ENCODE assay signal across 22 cellular contexts in genomic region chr9:83691492-83691891, GRCh38. TPM values are rescaled to one million over a fixed set of nuclear protein-coding genes. Genes with fewer than 3 reads are reported as not detected.
DNase-seq lines count a peak whose midpoint lies in the region; ATAC-seq, FAIRE-seq and TF ChIP-seq lines count a peak whose summit lies in the region.
"Had no signal": no experiment of that assay in that cellular context is flagged by ENCODE, and none has a peak within 500 bp of the region (broad histone marks: within the 10 kb centered on the region; RNA-seq: fewer than 3 reads in every experiment).

No MANE protein-coding gene starts in this region.

- no peaks in the 10 kb centered on the region for H3K9me3 ChIP-seq in CD8-positive, alpha-beta T cell (ENCODE audit: low read length)
- H3K9me3 ChIP-seq in OCI-LY7 (ENCODE audit: low read length) (peaks cover 10% of the 10 kb centered on the region; the same call in 1 of the 2 replicates), K562 (replicated peaks; ENCODE audit: control insufficient read depth, insufficient read depth, low read depth, low read length) (no peaks in the 10 kb centered on the region), gastroesophageal sphincter (no peaks in the 10 kb centered on the region)

- peaks cover 45% of the 10 kb centered on the region for H3K4me1 ChIP-seq in CD8-positive, alpha-beta T cell (ENCODE audit: insufficient read depth, low read length)
- H3K4me1 ChIP-seq in OCI-LY7 (ENCODE audit: insufficient read depth, low read length, poor library complexity, severe bottlenecking) (peaks cover 87% of the 10 kb centered on the region), K562 (replicated peaks in 1 of 2; ENCODE audit: control insufficient read depth in 2 of 2, insufficient read depth in 2 of 2, low read length in 2 of 2) (no peaks in the 10 kb centered on the region; a peak in 1 of 5 replicates), gastroesophageal sphincter (peaks cover 3 to 79% (median 3%) of the 10 kb centered on the region in 3 donors)

- no peak for TF ChIP-seq POLR2A in K562 (conservative IDR thresholded peaks at IDR 0.05)
- TF ChIP-seq POLR2A in gastroesophageal sphincter (IDR thresholded peaks at IDR 0.05), result no peak

- peak overlapping the region; percentile 0 for H3K4me3 Mint-ChIP-seq in CD8-positive, alpha-beta T cell
- peak overlapping the region in 9 of 10 donors; percentile 0 to 64 (median 10) for H3K4me3 Mint-ChIP-seq in naive thymus-derived CD8-positive, alpha-beta T cell
- H3K4me3 Mint-ChIP-seq: HFFc6 had no signal

- H3K9me2 ChIP-seq in OCI-LY7 (ENCODE audit: insufficient read depth, low read length), result no peaks in the 10 kb centered on the region

- no peak for TF ChIP-seq RAD21 in K562 (CRISPR knock-in tag; conservative IDR thresholded peaks at IDR 0.05 in 1 of 2, IDR thresholded peaks at IDR 0.05 in 1 of 2)

- no peak overlapping the region for H3K4me3 ChIP-seq in CD8-positive, alpha-beta T cell (ENCODE audit: low read depth, low read length)
- H3K4me3 ChIP-seq in OCI-LY7 (ENCODE audit: low read depth, low read length, poor library complexity, severe bottlenecking) (no peak overlapping the region), K562 (no peak overlapping the region), gastroesophageal sphincter (no peak overlapping the region)

- POLR2A ChIA-PET in CD8-positive, alpha-beta T cell (lab: Charles Lee), result interaction anchor here (0.6 kb wide), 1 partner anchor 125 kb away, joined by 3 read pairs; no protein-coding TSS in a partner anchor
- POLR2A ChIA-PET in OCI-LY7 (lab: Charles Lee), result interaction anchor here (0.6 to 3.5 kb wide), 8 partner anchors 8 to 230 kb away, joined by 3 to 11 read pairs (median 3); partner anchors contain the start of genes KIF27 and UBQLN1
- POLR2A ChIA-PET in K562 (lab: Yijun Ruan, JAX), result interaction anchor here (1.0 to 2.2 kb wide), 2 partner anchors 17 to 25 kb away, joined by 4 to 9 read pairs; partner anchors contain the start of gene UBQLN1
- POLR2A ChIA-PET in naive thymus-derived CD8-positive, alpha-beta T cell (lab: Charles Lee), result no interaction called here

- H3K9me1 ChIP-seq in K562 (ENCODE audit: control insufficient read depth, insufficient read depth, low read length), result no peaks in the 10 kb centered on the region

- no peaks in the 10 kb centered on the region for H3K27me3 ChIP-seq in CD8-positive, alpha-beta T cell (ENCODE audit: insufficient read depth, low read length)
- H3K27me3 ChIP-seq in K562 (ENCODE audit: control insufficient read depth in 2 of 2, insufficient read depth in 2 of 2, low read length in 2 of 2), result no peaks in the 10 kb centered on the region
- H3K27me3 ChIP-seq in gastroesophageal sphincter, result no peaks in the 10 kb centered on the region

- CTCF ChIA-PET in CD8-positive, alpha-beta T cell (lab: Charles Lee), result interaction anchor here (1.1 to 1.6 kb wide), 2 partner anchors 16 to 43 kb away, joined by 3 to 7 read pairs; partner anchors contain the start of gene UBQLN1
- CTCF ChIA-PET in OCI-LY7 (lab: Charles Lee; ENCODE audit: unreplicated experiment) (no interaction called here), K562 (lab: Yijun Ruan, JAX; ENCODE audit: low intra/inter-chr PET ratio) (no interaction called here)

- TF ChIP-seq EP300 in K562 (IDR thresholded peaks at IDR 0.05; ENCODE audit: low read length) (no peak), gastroesophageal sphincter (IDR thresholded peaks at IDR 0.05) (no peak)

- 81% methylated on average over 3 of the region's 3 CpGs for WGBS in K562 (ENCODE audit: insufficient coverage, low coverage, missing lambda C conversion rate)
- WGBS in gastroesophageal sphincter (ENCODE audit: low coverage in 1 of 2), 2 donors, result 77 to 87% methylated on average over 3 of the region's 3 CpGs

- H3K4me2 ChIP-seq in OCI-LY7 (ENCODE audit: low read length), result 0 out of 2 replicates have a peak overlapping the region, but pooled peaks have one; percentile 4
- H3K4me2 ChIP-seq in K562 (ENCODE audit: insufficient read depth, low read length), result no peak overlapping the region

- no peak overlapping the region for H3K27ac ChIP-seq in CD8-positive, alpha-beta T cell (ENCODE audit: low read depth, low read length)
- H3K27ac ChIP-seq in OCI-LY7 (ENCODE audit: low read depth, low read length, poor library complexity, severe bottlenecking) (no peak overlapping the region), K562 (ENCODE audit: extremely low read depth, low read depth, low read length) (no peak overlapping the region), gastroesophageal sphincter (no peak overlapping the region)
- H3K27ac ChIP-seq: HL-60 had no signal

- peaks cover 81% of the 10 kb centered on the region for H3K4me1 Mint-ChIP-seq in CD8-positive, alpha-beta T cell (ENCODE audit: low read depth)
- H3K4me1 Mint-ChIP-seq in naive thymus-derived CD8-positive, alpha-beta T cell, result peaks cover 39 to 91% (median 87%) of the 10 kb centered on the region in 4 donors

- peaks cover 100% of the 10 kb centered on the region for H3K79me2 ChIP-seq in OCI-LY7 (ENCODE audit: insufficient read depth, low read depth, low read length)
- peaks cover 98% of the 10 kb centered on the region for H3K79me2 ChIP-seq in K562 (ENCODE audit: control insufficient read depth, insufficient read depth, low read length)

- H3K27ac Mint-ChIP-seq in CD8-positive, alpha-beta T cell, result no peak overlapping the region
- peak overlapping the region in 4 of 10 donors; percentile 1 to 4 (median 3) for H3K27ac Mint-ChIP-seq in naive thymus-derived CD8-positive, alpha-beta T cell
- H3K27ac Mint-ChIP-seq: HFFc6 had no signal

- BruUV-seq in OCI-LY7 (replicated peaks; lab: Mats Ljungman, UMichigan) (no TSS peak), K562 (replicated peaks; lab: Mats Ljungman, UMichigan) (no TSS peak)

- no peak for ATAC-seq in CD8-positive, alpha-beta T cell
- peak; percentile 32; the same call in 2 of the 3 replicates for ATAC-seq in K562
- ATAC-seq in naive thymus-derived CD8-positive, alpha-beta T cell, result no peak
- no peak for ATAC-seq in gastroesophageal sphincter
- no peak for ATAC-seq in omental fat pad (ENCODE audit: low FRiP score)
- ATAC-seq: HepG2, PC-3 had no signal

- H3K27me3 Mint-ChIP-seq in CD8-positive, alpha-beta T cell (ENCODE audit: low read depth), result no peaks in the 10 kb centered on the region
- H3K27me3 Mint-ChIP-seq in naive thymus-derived CD8-positive, alpha-beta T cell, result no peaks in the 10 kb centered on the region

- H3K9me3 Mint-ChIP-seq in CD8-positive, alpha-beta T cell, result no peaks in the 10 kb centered on the region
- H3K9me3 Mint-ChIP-seq in naive thymus-derived CD8-positive, alpha-beta T cell, result no peaks in the 10 kb centered on the region
- H3K9me3 Mint-ChIP-seq: HFFc6 had no signal

- no peak for DNase-seq in CD8-positive, alpha-beta T cell
- DNase-seq in OCI-LY7 (ENCODE audit: low spot score) (no peak), K562 (ENCODE audit: extremely low read depth in 1 of 4, low spot score in 3 of 4) (no peak), nucleus accumbens (lab: John Stamatoyannopoulos, UW) (no peak), omental fat pad (ENCODE audit: low spot score) (no peak)
- no peak for DNase-seq in naive thymus-derived CD8-positive, alpha-beta T cell
- DNase-seq: H7, HFFc6, KBM-7, MM.1S, NCI-H1048, NCI-H1417 treated with DMSO at 0.1 percent for 48 hours, NCI-H187, NCI-H446, NCI-H526 treated with DMSO at 0.1 percent for 48 hours, PC-3, RPMI8226, SHP77 had no signal

- in situ Hi-C loops in K562 (cut with MboI), result no loop called here

- H3K36me3 Mint-ChIP-seq in CD8-positive, alpha-beta T cell, result peaks cover 4% of the 10 kb centered on the region
- H3K36me3 Mint-ChIP-seq in naive thymus-derived CD8-positive, alpha-beta T cell, result peaks cover 0 to 13% (median 0%) of the 10 kb centered on the region in 3 donors

- no peaks in the 10 kb centered on the region for H3K36me3 ChIP-seq in CD8-positive, alpha-beta T cell (ENCODE audit: insufficient read depth, low read length)
- H3K36me3 ChIP-seq in OCI-LY7 (ENCODE audit: insufficient read depth, low read length) (peaks cover 24% of the 10 kb centered on the region), K562 (ENCODE audit: control insufficient read depth, insufficient read depth, low read length) (0 out of 3 replicates have a peak, but pooled peaks cover 8% of the 10 kb centered on the region), gastroesophageal sphincter (no peaks in the 10 kb centered on the region)

- no peak overlapping the region for H3K9ac ChIP-seq in K562 (ENCODE audit: insufficient read depth in 1 of 2, low read depth in 2 of 2, low read length in 2 of 2)

- H2AFZ ChIP-seq in OCI-LY7 (ENCODE audit: low read length), result no peak overlapping the region
- no peak overlapping the region for H2AFZ ChIP-seq in K562 (ENCODE audit: low read depth, low read length)

- no peak for FAIRE-seq in K562 (lab: Jason Lieb, UNC)
- FAIRE-seq: G401.6, HepG2 had no signal

- intact Hi-C loops in CD8-positive, alpha-beta T cell (cut with DNase I, micrococcal nuclease), result no loop called here
- intact Hi-C loops in OCI-LY7 (cut with micrococcal nuclease; ENCODE audit: unreplicated experiment), result no loop called here
- intact Hi-C loops in K562 (cut with micrococcal nuclease), result no loop called here

- H4K20me1 ChIP-seq in OCI-LY7 (ENCODE audit: insufficient read depth, low read length) (peaks cover 66% of the 10 kb centered on the region), K562 (replicated peaks; ENCODE audit: control insufficient read depth, insufficient read depth, low read length) (peaks cover 24% of the 10 kb centered on the region)

- no peak for TF ChIP-seq CTCF in CD8-positive, alpha-beta T cell (IDR thresholded peaks at IDR 0.05)
- TF ChIP-seq CTCF in OCI-LY7 (conservative IDR thresholded peaks at IDR 0.05; ENCODE audit: low read length) (no peak), K562 (IDR thresholded peaks at IDR 0.05 in 2 of 3, conservative IDR thresholded peaks at IDR 0.05 in 1 of 3; ENCODE audit: insufficient read depth in 2 of 3, low read depth in 1 of 3, low read length in 3 of 3) (no peak), gastroesophageal sphincter (IDR thresholded peaks at IDR 0.05) (no peak), omental fat pad (IDR thresholded peaks at IDR 0.05) (no peak)

RNA-seq across cellular contexts. Expression of gene UBQLN1, which starts 16.3 kb away (rescaled TPM):
- 100 to 1,000 TPM; 163 to 169 TPM for total RNA-seq in CD8-positive, alpha-beta T cell
- total RNA-seq in OCI-LY7 (2014; rRNA removed; shearing (Covaris generic)), result 83.9 and 115 TPM in 2 replicates
- 179 and 185 TPM in 2 replicates for total RNA-seq in OCI-LY7 (2022)
- 59.9 and 96.0 TPM in 2 replicates for total RNA-seq in K562 (2011; cell fraction: chromatin; rRNA removed; ENCODE audit: low replicate concordance)
- 30.4 and 37.5 TPM in 2 replicates for total RNA-seq in K562 (2011; cell fraction: nucleolus; rRNA removed)
- 49.8 and 71.2 TPM in 2 replicates for total RNA-seq in K562 (2011; cell fraction: nucleoplasm; rRNA removed)
- total RNA-seq in K562 (2014; rRNA removed), result 66.0 and 87.3 TPM in 2 replicates
- total RNA-seq in K562 (2014; rRNA removed; fragmentation: Illumina TruSeq; extraction: Trizol), result 52.8 and 54.2 TPM in 2 replicates
- total RNA-seq in K562 (2015; rRNA removed; fragmentation: Illumina TruSeq; extraction: Trizol), result 41.8 and 44.4 TPM in 2 replicates
- 75.2 and 76.5 TPM in 2 replicates for total RNA-seq in K562 (2021)
- 89.4 and 120 TPM in 2 replicates for polyA plus RNA-seq in K562 (2011; rRNA removed)
- 61.6 and 65.4 TPM in 2 replicates for polyA plus RNA-seq in K562 (2011; cell fraction: cytosol; rRNA removed)
- 64.4 and 70.2 TPM in 2 replicates for polyA plus RNA-seq in K562 (2011; cell fraction: nucleus; rRNA removed)
- polyA plus RNA-seq in K562 (2012), result 48.8 and 55.3 TPM in 2 replicates
- polyA plus RNA-seq in K562 (2014; fragmentation: Illumina TruSeq; extraction: Trizol), result 64.5 and 72.8 TPM in 2 replicates
- 10 to 100 TPM in 1 of 2 experiments, 1 to 10 TPM in 1; 7.5 to 10.2 TPM for polyA plus RNA-seq in K562 (2014; fragmentation: Nextera tagmentation; extraction: Ambion mirVana)
- 45.9 and 51.4 TPM in 2 replicates for polyA plus RNA-seq in K562 (2014; rRNA removed)
- 143 and 211 TPM in 2 replicates for polyA minus RNA-seq in K562 (2011; rRNA and poly(A)+ RNA removed)
- polyA minus RNA-seq in K562 (2011; cell fraction: cytosol; rRNA and poly(A)+ RNA removed), result 75.9 and 132 TPM in 2 replicates
- polyA minus RNA-seq in K562 (2011; cell fraction: nucleus; rRNA and poly(A)+ RNA removed), result 55.5 and 74.0 TPM in 2 replicates
- 100 to 1,000 TPM; 112 to 122 TPM for total RNA-seq in naive thymus-derived CD8-positive, alpha-beta T cell
- 10 to 100 TPM; 65.4 to 70.8 (median 67.6) TPM for polyA plus RNA-seq in naive thymus-derived CD8-positive, alpha-beta T cell
- total RNA-seq in gastroesophageal sphincter, result 100 to 1,000 TPM; 112 to 132 (median 117) TPM
- 100 to 1,000 TPM; 107 to 150 (median 121) TPM for total RNA-seq in omental fat pad
